In genomic region chr17:48213797-48214196, GRCh38 we compare ENCODE assay signal across 32 cellular contexts.
A peak's percentile ranks its signal among the peaks of the same experiment; 100 is the strongest.
DNase-seq lines count a peak whose midpoint lies in the region; ATAC-seq, FAIRE-seq and TF ChIP-seq lines count a peak whose summit lies in the region.
"Had no signal": no experiment of that assay in that cellular context is flagged by ENCODE, and none has a peak within 500 bp of the region (broad histone marks: within the 10 kb centered on the region; RNA-seq: fewer than 3 reads in every experiment).

No MANE protein-coding gene starts in this region.

- intact Hi-C loops in pancreas (cut with DNase I) = no loop called here
- intact Hi-C loops in A673 (cut with micrococcal nuclease; ENCODE audit: unreplicated experiment) = loop anchor here (2.0 to 10.0 kb wide), 2 partner anchors 121 to 161 kb away; no protein-coding TSS in a partner anchor

- POLR2A ChIA-PET in A673 (lab: Charles Lee; ENCODE audit: low non-redundant PET) = interaction anchor here (0.6 kb wide), 1 partner anchor 13 kb away, joined by 3 read pairs; no protein-coding TSS in a partner anchor

- H3K36me3 ChIP-seq in pancreas (no peaks in the 10 kb centered on the region), A673 (ENCODE audit: insufficient read depth, low read length, poor library complexity, severe bottlenecking) (no peaks in the 10 kb centered on the region)
- H3K36me3 ChIP-seq: cardiac muscle cell, SJSA1, thoracic aorta had no signal

- H3K27me3 ChIP-seq in pancreas (no peaks in the 10 kb centered on the region), A673 (replicated peaks; ENCODE audit: insufficient read depth, low read depth, low read length, poor library complexity) (no peaks in the 10 kb centered on the region)
- H3K27me3 ChIP-seq: SJSA1 had no signal

- peak; percentile 66 to 92 (median 84) for ATAC-seq in pancreas
- ATAC-seq: esophagus mucosa had no signal

- H3K9me3 ChIP-seq in pancreas = no peaks in the 10 kb centered on the region
- H3K9me3 ChIP-seq in A673 (ENCODE audit: low read depth, low read length, poor library complexity, severe bottlenecking) = no peaks in the 10 kb centered on the region
- H3K9me3 ChIP-seq: SJSA1, thoracic aorta had no signal

- 11 to 20% methylated on average over 2 of the region's 2 CpGs for WGBS in pancreas, 2 donors

- no peak overlapping the region for H3K27ac ChIP-seq in pancreas
- H3K27ac ChIP-seq in A673 (ENCODE audit: low read depth, low read length, poor library complexity, severe bottlenecking) = no peak overlapping the region
- H3K27ac ChIP-seq: cardiac muscle cell, coronary artery, SJSA1, thoracic aorta had no signal

- no peak for TF ChIP-seq CTCF in pancreas (IDR thresholded peaks at IDR 0.05)
- TF ChIP-seq CTCF in A673 (conservative IDR thresholded peaks at IDR 0.05; ENCODE audit: low read depth, low read length) = no peak

- DNase-seq in NCI-H187 treated with DMSO at 0.1 percent for 48 hours (lab: John Stamatoyannopoulos, UW) (peak; percentile 48), NCI-H187 (lab: John Stamatoyannopoulos, UW) (no peak), NCI-H1417 treated with DMSO at 0.1 percent for 48 hours (lab: John Stamatoyannopoulos, UW) (peak; percentile 87), NCI-H748 (lab: John Stamatoyannopoulos, UW; ENCODE audit: unreplicated experiment) (peak; percentile 40), pancreas (peak in 1 of 6 donors; percentile 10), HUDEP-2 (lab: John Stamatoyannopoulos, UW; ENCODE audit: unreplicated experiment in 76 of 76) (no peak), A673 (ENCODE audit: low spot score) (no peak), cortex of kidney (lab: John Stamatoyannopoulos, UW) (no peak)
- DNase-seq: activated CD4-positive, alpha-beta T cell treated with anti-CD3 and anti-CD28 coated beads for 1 hour; activated effector memory CD4-positive, alpha-beta T cell treated with anti-CD3 and anti-CD28 coated beads, Interleukin-2, amount 50 U/mL, for 16 hours; activated naive CD8-positive, alpha-beta T cell treated with anti-CD3 and anti-CD28 coated beads for 36 hours; activated T-cell treated with anti-CD3 and anti-CD28 coated beads, Interleukin-2, amount 50 U/mL, for 1 hour; aorta; DND-41; endodermal cell; foreskin fibroblast; head of caudate nucleus; KG1; MM.1S; naive B cell; NCI-H1694; occipital lobe; T-helper 1 cell had no signal

- FAIRE-seq in pancreas (lab: Jason Lieb, UNC) = no peak
- FAIRE-seq: GM19239, H54, keratinocyte, RCC 7860 had no signal

- H3K4me1 ChIP-seq in pancreas = peaks cover 0 to 3% (median 0%) of the 10 kb centered on the region in 3 donors
- no peaks in the 10 kb centered on the region for H3K4me1 ChIP-seq in A673 (ENCODE audit: insufficient read depth, low read length, poor library complexity, severe bottlenecking)

- no TSS peak for BruUV-seq in A673 (replicated peaks; lab: Mats Ljungman, UMichigan)

- H3K4me3 ChIP-seq in pancreas = no peak overlapping the region
- H3K4me3 ChIP-seq in A673 (ENCODE audit: low read depth, low read length, poor library complexity, severe bottlenecking) = no peak overlapping the region
- H3K4me3 ChIP-seq: cardiac muscle cell, coronary artery, SJSA1, thoracic aorta had no signal

- CTCF ChIA-PET in A673 (lab: Charles Lee) = interaction anchor here (0.6 kb wide), 1 partner anchor 219 kb away, joined by 6 read pairs; no protein-coding TSS in a partner anchor

Comparison
In these comparisons a context has a peak if more than half of its experiments do, and no peak if none do; other contexts are left out.
1. DNase-seq: peak in NCI-H187 treated with DMSO at 0.1 percent for 48 hours (single experiment), NCI-H1417 treated with DMSO at 0.1 percent for 48 hours (single experiment) and NCI-H748 (single experiment); none in NCI-H187 (0 of 2), HUDEP-2 (0 of 76), A673 (single experiment) and cortex of kidney (single experiment).